8 cellular contexts compared by ENCODE assay signal in genomic region chr14:49959822-49960408, GRCh38.
DNase-seq lines count a peak whose midpoint lies in the region; ATAC-seq, FAIRE-seq and TF ChIP-seq lines count a peak whose summit lies in the region.

No MANE protein-coding gene starts in this region.

- H3F3A ChIP-seq in PC-3 (ENCODE audit: low read length, unreplicated experiment): peaks cover 12% of the 10 kb centered on the region

- TF ChIP-seq EP300 in GM12878 (IDR thresholded peaks at IDR 0.05; ENCODE audit: borderline replicate concordance in 1 of 2, control insufficient read depth in 1 of 2, low read depth in 2 of 2, low read length in 2 of 2): no peak

- TF ChIP-seq RAD21 in GM12878 (IDR thresholded peaks at IDR 0.05; ENCODE audit: insufficient read depth, low read depth, low read length): 0 out of 2 replicates have a peak, but pooled peaks have one; percentile 23

- POLR2A ChIA-PET in GM12878 (lab: Charles Lee) (interaction anchor here (0.5 to 2.9 kb wide), 5 partner anchors 10 to 93 kb away, joined by 3 to 17 read pairs (median 5); no protein-coding TSS in a partner anchor), PC-3 (lab: Charles Lee; ENCODE audit: unreplicated experiment) (no interaction called here)

- H3K79me2 ChIP-seq in GM12878 (ENCODE audit: control insufficient read depth, insufficient read depth, low read length): no peaks in the 10 kb centered on the region
- no peaks in the 10 kb centered on the region for H3K79me2 ChIP-seq in PC-3 (ENCODE audit: low read length)

- peak overlapping the region; percentile 58 for H3K9ac ChIP-seq in GM12878 (ENCODE audit: control insufficient read depth, insufficient read depth, low read length)
- H3K9ac ChIP-seq in PC-3 (ENCODE audit: low read length): no peak overlapping the region

- H3K9me2 ChIP-seq in PC-3 (replicated peaks; ENCODE audit: low read length): no peaks in the 10 kb centered on the region

- CTCF ChIA-PET in GM12878 (lab: Yijun Ruan, JAX): interaction anchor here (1.3 to 3.4 kb wide), 3 partner anchors 9 to 107 kb away, joined by 3 to 24 read pairs (median 4); partner anchors contain the start of gene NEMF
- CTCF ChIA-PET in PC-3 (lab: Charles Lee): no interaction called here

- DNase-seq in GM06990 (ENCODE audit: extremely low read depth, insufficient read length) (peak; percentile 64), NCI-H1105 (lab: John Stamatoyannopoulos, UW) (peak; percentile 76), GM12878 (ENCODE audit: low read depth, low spot score) (peak; percentile 76), PC-3 (no peak), NCI-H446 (lab: John Stamatoyannopoulos, UW) (no peak), cortex of kidney (lab: John Stamatoyannopoulos, UW) (no peak), left cardiac atrium (no peak)

- H3K27me3 ChIP-seq in GM06990 (replicated peaks; ENCODE audit: control insufficient read depth, insufficient read depth, low read length) (no peaks in the 10 kb centered on the region), GM12878 (replicated peaks in 1 of 2; ENCODE audit: control insufficient read depth in 2 of 2, insufficient read depth in 2 of 2, low read length in 1 of 2) (no peaks in the 10 kb centered on the region), PC-3 (ENCODE audit: low read length) (no peaks in the 10 kb centered on the region)

- H3K36me3 ChIP-seq in GM06990 (ENCODE audit: control insufficient read depth, insufficient read depth, low read length): no peaks in the 10 kb centered on the region
- no peaks in the 10 kb centered on the region for H3K36me3 ChIP-seq in GM12878 (ENCODE audit: control insufficient read depth in 2 of 2, insufficient read depth in 2 of 2, low read length in 1 of 2)
- H3K36me3 ChIP-seq in PC-3 (ENCODE audit: low read depth, low read length): no peaks in the 10 kb centered on the region

- TF ChIP-seq CTCF in GM06990 (IDR thresholded peaks at IDR 0.05; ENCODE audit: insufficient read depth, low read length, poor library complexity, severe bottlenecking) (no peak), GM12878 (IDR thresholded peaks at IDR 0.05 in 2 of 3, conservative IDR thresholded peaks at IDR 0.05 in 1 of 3; ENCODE audit: control insufficient read depth in 2 of 3, extremely low read depth in 1 of 3, insufficient read depth in 1 of 3, low read depth in 3 of 3, low read length in 3 of 3) (no peak), PC-3 (conservative IDR thresholded peaks at IDR 0.05; ENCODE audit: low read depth, low read length) (no peak)

- H4K20me1 ChIP-seq in GM12878 (ENCODE audit: control insufficient read depth, insufficient read depth) (no peaks in the 10 kb centered on the region), PC-3 (ENCODE audit: low read length) (no peaks in the 10 kb centered on the region)

- H3K4me2 ChIP-seq in GM12878 (ENCODE audit: control insufficient read depth, insufficient read depth) (peak overlapping the region; percentile 56), PC-3 (ENCODE audit: low read length) (no peak overlapping the region)

- no peaks in the 10 kb centered on the region for H3K9me3 ChIP-seq in GM12878 (replicated peaks; ENCODE audit: control insufficient read depth, insufficient read depth, low read length)
- no peaks in the 10 kb centered on the region for H3K9me3 ChIP-seq in PC-3 (ENCODE audit: low read length)

- H2AFZ ChIP-seq in GM12878 (ENCODE audit: control insufficient read depth, low read depth, low read length) (peak overlapping the region; percentile 61), PC-3 (ENCODE audit: low read length) (no peak overlapping the region)

- intact Hi-C loops in GM12878 (cut with micrococcal nuclease; ENCODE audit: unreplicated experiment): loop anchor here (2.0 to 5.0 kb wide), 2 partner anchors 42 to 79 kb away; no protein-coding TSS in a partner anchor
- intact Hi-C loops in PC-3 (cut with micrococcal nuclease): loop anchor here (2.0 kb wide), 1 partner anchor 13 kb away; no protein-coding TSS in a partner anchor
- intact Hi-C loops in left cardiac atrium (cut with DNase I): no loop called here

- H3K27ac ChIP-seq in GM12878 (ENCODE audit: control insufficient read depth, insufficient read depth) (peak overlapping the region; percentile 78), PC-3 (ENCODE audit: low read length) (no peak overlapping the region)

- RAD21 ChIA-PET in GM12878 (lab: Charles Lee; ENCODE audit: unreplicated experiment): interaction anchor here (0.6 to 5.5 kb wide), 14 partner anchors 10 to 125 kb away, joined by 3 to 35 read pairs (median 7); no protein-coding TSS in a partner anchor

- SMC1A ChIA-PET in GM12878 (lab: Charles Lee; ENCODE audit: uncharacterized antibody, unreplicated experiment): interaction anchor here (0.9 to 5.5 kb wide), 9 partner anchors 10 to 122 kb away, joined by 3 to 60 read pairs (median 7); no protein-coding TSS in a partner anchor

- BruUV-seq in GM12878 (replicated peaks; lab: Mats Ljungman, UMichigan) (no TSS peak), PC-3 (replicated peaks; lab: Mats Ljungman, UMichigan) (no TSS peak)

- H3K4me1 ChIP-seq in GM12878 (ENCODE audit: control insufficient read depth, insufficient read depth, low read length) (peaks cover 42% of the 10 kb centered on the region), PC-3 (ENCODE audit: insufficient read depth, low read length) (peaks cover 30% of the 10 kb centered on the region)

- H3K4me3 ChIP-seq in GM06990 (replicated peaks; ENCODE audit: low read depth, low read length) (no peak overlapping the region), GM12878 (0 out of 2 replicates have a peak overlapping the region, but pooled peaks have one; percentile 41), PC-3 (ENCODE audit: low read length) (no peak overlapping the region)

- FAIRE-seq in GM12878 (lab: Jason Lieb, UNC): peak; percentile 93

- WGBS in GM12878 (ENCODE audit: insufficient coverage, insufficient replicate concordance, low lambda C conversion rate, missing lambda C conversion rate): 2% methylated on average over 9 of the region's 9 CpGs

- in situ Hi-C loops in GM12878 (cut with MboI): no loop called here

- ATAC-seq in GM21367 (IDR thresholded peaks at IDR 0.05; ENCODE audit: unreplicated experiment) (peak; percentile 43), GM12878 (peak; percentile 82), PC-3 (no peak), left cardiac atrium (no peak)

- TF ChIP-seq POLR2A in GM12878 (IDR thresholded peaks at IDR 0.05; ENCODE audit: low read depth, low read length): no peak

TF ChIP-seq in GM12878, 131 proteins besides CTCF, POLR2A, EP300 and RAD21 (continues in another document):
- TF ChIP-seq GATAD2B (conservative IDR thresholded peaks at IDR 0.05; ENCODE audit: low read depth) (0 out of 2 replicates have a peak, but pooled peaks have one; percentile 61), IKZF2 (IDR thresholded peaks at IDR 0.05) (peak; percentile 77 to 80), ZNF384 (IDR thresholded peaks at IDR 0.05; ENCODE audit: borderline replicate concordance, low read depth, low read length) (peak; percentile 60; the same call in 1 of the 2 replicates), NFIC (IDR thresholded peaks at IDR 0.05; ENCODE audit: low read depth, low read length) (peak; percentile 81), IKZF1 (conservative IDR thresholded peaks at IDR 0.05) (peak; percentile 79), JUND (IDR thresholded peaks at IDR 0.05; ENCODE audit: low read depth, low read length) (no peak), SKIL (IDR thresholded peaks at IDR 0.05; ENCODE audit: low read depth, poor library complexity, severe bottlenecking) (peak; percentile 32), MXI1 (IDR thresholded peaks at IDR 0.05; ENCODE audit: low read depth, low read length) (no peak), ZZZ3 (IDR thresholded peaks at IDR 0.05; ENCODE audit: control insufficient read depth, insufficient read length, low read depth) (no peak), CREM (IDR thresholded peaks at IDR 0.05; ENCODE audit: low read depth) (peak; percentile 43; the same call in 1 of the 2 replicates), MTA2 (IDR thresholded peaks at IDR 0.05; ENCODE audit: low read depth) (peak; percentile 51), RUNX3 (IDR thresholded peaks at IDR 0.05; ENCODE audit: low read length) (peak; percentile 93), CBFB (IDR thresholded peaks at IDR 0.05; ENCODE audit: low read depth) (0 out of 2 replicates have a peak, but pooled peaks have one; percentile 33), NBN (IDR thresholded peaks at IDR 0.05) (0 out of 2 replicates have a peak, but pooled peaks have one; percentile 42), RCOR1 (conservative IDR thresholded peaks at IDR 0.05; ENCODE audit: low read depth, low read length) (no peak), HDGF (IDR thresholded peaks at IDR 0.05) (0 out of 2 replicates have a peak, but pooled peaks have one; percentile 49), PAX5 (IDR thresholded peaks at IDR 0.05; ENCODE audit: borderline replicate concordance, low read depth, low read length) (peak; percentile 94), MEF2A (IDR thresholded peaks at IDR 0.05; ENCODE audit: insufficient read depth, low read depth, low read length) (peak; percentile 62; the same call in 1 of the 2 replicates), ESRRA (IDR thresholded peaks at IDR 0.05; ENCODE audit: low read length) (no peak), MEF2B (IDR thresholded peaks at IDR 0.05; ENCODE audit: partially characterized antibody, poor library complexity, severe bottlenecking) (peak; percentile 18), NR2C2 (IDR thresholded peaks at IDR 0.05; ENCODE audit: borderline replicate concordance, control insufficient read depth, insufficient read length, low read depth) (no peak), TCF3 (IDR thresholded peaks at IDR 0.05; ENCODE audit: borderline replicate concordance, insufficient read depth, low read depth, low read length) (peak; percentile 80), TCF12 (IDR thresholded peaks at IDR 0.05; ENCODE audit: low read depth, low read length) (peak; percentile 87), NR2F1 (conservative IDR thresholded peaks at IDR 0.05) (peak; percentile 74)

Comparison
In these comparisons a context has a peak if more than half of its experiments do, and no peak if none do; other contexts are left out.
1. DNase-seq: peak in GM06990 (single experiment), NCI-H1105 (single experiment) and GM12878 (single experiment); none in PC-3 (single experiment), NCI-H446 (0 of 2), cortex of kidney (single experiment) and left cardiac atrium (single experiment).
2. ATAC-seq: peak in GM21367 (single experiment) and GM12878 (single experiment); none in PC-3 (single experiment) and left cardiac atrium (0 of 2).
3. intact Hi-C loops: an anchor here in GM12878 (2.0 to 5.0 kb wide) and PC-3 (2.0 kb wide); none called in left cardiac atrium.